ENCODE assay signal across 8 cellular contexts in the genomic region with DNA sequence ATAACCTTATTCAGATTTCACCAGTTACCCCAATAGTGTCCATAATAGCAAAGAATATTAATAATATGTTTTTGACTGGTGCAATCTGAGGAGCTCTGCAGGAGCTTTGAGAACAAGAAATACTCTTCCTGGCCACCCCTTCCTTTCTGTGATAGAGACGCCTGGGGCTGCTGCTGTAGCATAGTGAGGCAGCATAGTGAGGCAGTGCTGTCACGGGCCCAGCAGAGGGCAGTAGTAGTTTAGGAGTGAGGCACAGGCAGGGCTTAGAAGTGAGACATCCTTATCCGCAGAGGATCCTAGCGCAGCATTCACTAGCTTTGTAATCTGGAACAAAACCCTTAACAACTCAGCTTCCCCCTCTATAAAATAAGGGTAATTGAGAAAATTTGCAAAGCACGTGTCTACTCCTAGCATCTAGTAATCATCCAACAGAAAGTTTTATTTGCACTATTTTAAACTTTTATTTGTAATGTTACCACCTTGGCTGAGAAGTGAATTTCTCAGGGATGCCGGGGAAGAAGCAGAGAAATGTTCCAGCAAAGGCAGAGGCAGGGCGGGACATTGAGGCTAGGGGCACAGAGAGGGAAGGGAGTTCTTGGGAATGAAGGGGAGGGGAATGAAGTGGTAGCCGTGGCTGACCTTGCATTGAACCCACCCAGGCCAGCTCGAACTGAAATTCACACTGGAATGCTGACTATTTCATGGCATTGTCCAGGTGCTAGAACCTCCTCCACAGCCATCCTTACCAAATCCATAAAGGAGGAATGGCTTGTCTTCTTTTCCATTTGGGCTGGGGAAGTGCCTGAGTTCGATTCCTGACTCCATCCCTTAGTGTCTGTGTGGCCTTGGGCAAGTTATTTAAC.
A peak's percentile ranks its signal among the peaks of the same experiment; 100 is the strongest.
DNase-seq lines count a peak whose midpoint lies in the region; ATAC-seq and TF ChIP-seq lines count a peak whose summit lies in the region.

No MANE protein-coding gene starts in this region.

- ATAC-seq in GM18519 (IDR thresholded peaks at IDR 0.05; ENCODE audit: low FRiP score, unreplicated experiment), result peak; percentile 76
- peak; percentile 82 for ATAC-seq in HG03103 (IDR thresholded peaks at IDR 0.05; ENCODE audit: low read depth, unreplicated experiment)
- peak; percentile 97 for ATAC-seq in activated B cell treated with CpG ODN at 0.5 μM for 24 hours (ENCODE audit: low read depth)

- peaks cover 10% of the 10 kb centered on the region for H3K36me3 Mint-ChIP-seq in activated B cell treated with CpG ODN at 0.5 μM for 24 hours (ENCODE audit: low read depth)

- no peak overlapping the region for H3K4me3 Mint-ChIP-seq in activated B cell treated with CpG ODN at 0.5 μM for 24 hours

- TF ChIP-seq CTCF in AG04450 (IDR thresholded peaks at IDR 0.05; ENCODE audit: low read depth, low read length) (peak; percentile 97), activated B cell treated with CpG ODN at 0.5 μM for 24 hours (IDR thresholded peaks at IDR 0.05) (peak; percentile 79), cardiac fibroblast (IDR thresholded peaks at IDR 0.05; ENCODE audit: low read depth, low read length) (peak; percentile 98), kidney epithelial cell (IDR thresholded peaks at IDR 0.05; ENCODE audit: insufficient read depth, low read length, poor library complexity, severe bottlenecking) (peak; percentile 94)

- H3K9me3 Mint-ChIP-seq in activated B cell treated with CpG ODN at 0.5 μM for 24 hours, result no peaks in the 10 kb centered on the region

- no peaks in the 10 kb centered on the region for H3K4me1 Mint-ChIP-seq in activated B cell treated with CpG ODN at 0.5 μM for 24 hours

- H3K4me3 ChIP-seq in AG04450 (ENCODE audit: low read depth, low read length) (no peak overlapping the region), cardiac fibroblast (replicated peaks in 1 of 2; ENCODE audit: low read depth in 2 of 2, low read length in 2 of 2) (no peak overlapping the region), kidney epithelial cell (ENCODE audit: low read depth, low read length) (no peak overlapping the region)

- no peak overlapping the region for H3K27ac ChIP-seq in AG04450 (ENCODE audit: low read depth, low read length)

- DNase-seq in AG04450 (ENCODE audit: low read depth, low spot score) (peak; percentile 47), NCI-H2196 treated with DMSO at 0.1 percent for 48 hours (lab: John Stamatoyannopoulos, UW; ENCODE audit: unreplicated experiment) (peak; percentile 71), activated B cell treated with CpG ODN at 0.5 μM for 24 hours (no peak), cardiac fibroblast (ENCODE audit: low read depth in 2 of 2) (peak; percentile 85 to 86), kidney epithelial cell (ENCODE audit: low read depth) (peak; percentile 16)
- peak; percentile 70 to 76 for DNase-seq in stimulated activated CD4-positive, alpha-beta T cell treated with anti-CD3 and anti-CD28 coated beads, Interleukin-2, amount 100 ng/mL, for 24 hours

- H3K27me3 ChIP-seq in AG04450 (ENCODE audit: control insufficient read depth, insufficient read depth, low read length) (no peaks in the 10 kb centered on the region), kidney epithelial cell (ENCODE audit: control insufficient read depth, insufficient read depth, low read length) (no peaks in the 10 kb centered on the region)

- POLR2A ChIA-PET in AG04450 (lab: Yijun Ruan, JAX) (interaction anchor here (0.7 to 1.7 kb wide), 2 partner anchors 79 to 85 kb away, joined by 3 to 4 read pairs; a partner anchor contains a TSS), activated B cell treated with CpG ODN at 0.5 μM for 24 hours (lab: Charles Lee) (no interaction called here)

- H3K9me3 ChIP-seq in AG04450 (ENCODE audit: control insufficient read depth, insufficient read depth, low read length), result peaks cover 2% of the 10 kb centered on the region; the same call in 1 of the 2 replicates

- intact Hi-C loops in activated B cell treated with CpG ODN at 0.5 μM for 24 hours (cut with micrococcal nuclease), result loop anchor here (1.0 to 5.0 kb wide), 4 partner anchors 18 to 872 kb away; no protein-coding TSS in a partner anchor

- no peaks in the 10 kb centered on the region for H3K36me3 ChIP-seq in kidney epithelial cell (ENCODE audit: control insufficient read depth, insufficient read depth, low read length)

- CTCF ChIA-PET in AG04450 (lab: Charles Lee) (interaction anchor here (0.5 to 10.9 kb wide), 29 partner anchors 8 to 328 kb away, joined by 3 to 157 read pairs (median 4); a partner anchor contains a TSS), activated B cell treated with CpG ODN at 0.5 μM for 24 hours (lab: Charles Lee) (interaction anchor here (0.7 to 5.5 kb wide), 6 partner anchors 12 to 421 kb away, joined by 3 to 31 read pairs (median 11); no protein-coding TSS in a partner anchor)

- no peak overlapping the region for H3K27ac Mint-ChIP-seq in activated B cell treated with CpG ODN at 0.5 μM for 24 hours

- H3K27me3 Mint-ChIP-seq in activated B cell treated with CpG ODN at 0.5 μM for 24 hours, result no peaks in the 10 kb centered on the region
